Comparison of ENCODE assay signal across 11 cellular contexts in genomic region chr10:6071181-6072175, GRCh38. TPM values are rescaled to one million over a fixed set of nuclear protein-coding genes. Genes with fewer than 3 reads are reported as not detected.
A peak's percentile ranks its signal among the peaks of the same experiment; 100 is the strongest.
DNase-seq lines count a peak whose midpoint lies in the region; ATAC-seq and FAIRE-seq lines count a peak whose summit lies in the region.
"Had no signal": no experiment of that assay in that cellular context is flagged by ENCODE, and none has a peak within 500 bp of the region (broad histone marks: within the 10 kb centered on the region; RNA-seq: fewer than 3 reads in every experiment).

No MANE protein-coding gene starts in this region.

- no peak for ATAC-seq in stimulated activated memory B cell treated with anti-CD40 and anti-IgM and Interleukin-4, amounts not matched to agents 10 μg/mL and 1 μg/mL and 100 μg/mL, for 72 hours
- no peak for ATAC-seq in GM18870 (IDR thresholded peaks at IDR 0.05; ENCODE audit: unreplicated experiment)
- ATAC-seq: body of pancreas had no signal

- FAIRE-seq in frontal cortex (lab: Jason Lieb, UNC): no peak

- peak overlapping the region; percentile 94 for H3K27ac Mint-ChIP-seq in activated T-cell treated with anti-CD3 and anti-CD28 coated beads, Interleukin-2, amount 50 U/mL, for 24 hours
- H3K27ac Mint-ChIP-seq in IgD-negative memory B cell: peak overlapping the region; percentile 76 to 98 (median 97)
- H3K27ac Mint-ChIP-seq in stimulated activated memory B cell treated with anti-CD40 and anti-IgM and Interleukin-4, amounts not matched to agents 10 μg/mL and 1 μg/mL and 100 μg/mL, for 72 hours: peak overlapping the region; percentile 99

- DNase-seq in activated T-cell treated with anti-CD3 and anti-CD28 coated beads, Interleukin-2, amount 50 U/mL, for 24 hours: peak; percentile 39
- DNase-seq in activated T-cell treated with anti-CD3 and anti-CD28 coated beads for 4 hours (no peak), DMS53 (lab: John Stamatoyannopoulos, UW) (no peak), frontal cortex (ENCODE audit: low spot score in 2 of 2) (no peak)

- H3K4me3 Mint-ChIP-seq in activated T-cell treated with anti-CD3 and anti-CD28 coated beads, Interleukin-2, amount 50 U/mL, for 24 hours: peak overlapping the region; percentile 73
- peak overlapping the region; percentile 76 to 92 (median 87) for H3K4me3 Mint-ChIP-seq in IgD-negative memory B cell
- peak overlapping the region; percentile 70 for H3K4me3 Mint-ChIP-seq in stimulated activated memory B cell treated with anti-CD40 and anti-IgM and Interleukin-4, amounts not matched to agents 10 μg/mL and 1 μg/mL and 100 μg/mL, for 72 hours

- peak overlapping the region; percentile 2 for H3K27ac ChIP-seq in angular gyrus (ENCODE audit: low read depth, low read length)
- H3K27ac ChIP-seq: body of pancreas, epithelial cell of prostate had no signal

- H3K9me3 Mint-ChIP-seq in activated T-cell treated with anti-CD3 and anti-CD28 coated beads, Interleukin-2, amount 50 U/mL, for 24 hours: no peaks in the 10 kb centered on the region
- H3K9me3 Mint-ChIP-seq in IgD-negative memory B cell: no peaks in the 10 kb centered on the region
- H3K9me3 Mint-ChIP-seq in stimulated activated memory B cell treated with anti-CD40 and anti-IgM and Interleukin-4, amounts not matched to agents 10 μg/mL and 1 μg/mL and 100 μg/mL, for 72 hours: no peaks in the 10 kb centered on the region

- H3K27me3 Mint-ChIP-seq in activated T-cell treated with anti-CD3 and anti-CD28 coated beads, Interleukin-2, amount 50 U/mL, for 24 hours: no peaks in the 10 kb centered on the region
- no peaks in the 10 kb centered on the region for H3K27me3 Mint-ChIP-seq in IgD-negative memory B cell
- H3K27me3 Mint-ChIP-seq in stimulated activated memory B cell treated with anti-CD40 and anti-IgM and Interleukin-4, amounts not matched to agents 10 μg/mL and 1 μg/mL and 100 μg/mL, for 72 hours: no peaks in the 10 kb centered on the region

- peaks cover 98% of the 10 kb centered on the region for H3K4me1 Mint-ChIP-seq in activated T-cell treated with anti-CD3 and anti-CD28 coated beads, Interleukin-2, amount 50 U/mL, for 24 hours (ENCODE audit: low read depth)
- H3K4me1 Mint-ChIP-seq in IgD-negative memory B cell: peaks cover 45 to 66% (median 53%) of the 10 kb centered on the region in 3 donors
- H3K4me1 Mint-ChIP-seq in stimulated activated memory B cell treated with anti-CD40 and anti-IgM and Interleukin-4, amounts not matched to agents 10 μg/mL and 1 μg/mL and 100 μg/mL, for 72 hours: peaks cover 80% of the 10 kb centered on the region

- no peaks in the 10 kb centered on the region for H3K36me3 Mint-ChIP-seq in activated T-cell treated with anti-CD3 and anti-CD28 coated beads, Interleukin-2, amount 50 U/mL, for 24 hours (ENCODE audit: low read depth)
- no peaks in the 10 kb centered on the region for H3K36me3 Mint-ChIP-seq in IgD-negative memory B cell
- peaks cover 6% of the 10 kb centered on the region for H3K36me3 Mint-ChIP-seq in stimulated activated memory B cell treated with anti-CD40 and anti-IgM and Interleukin-4, amounts not matched to agents 10 μg/mL and 1 μg/mL and 100 μg/mL, for 72 hours

RNA-seq across cellular contexts. Expression of gene IL2RA, which starts 9.3 kb away (rescaled TPM):
- 27.2 TPM for polyA plus RNA-seq in IgD-negative memory B cell
- not detected for total RNA-seq in frontal cortex
- polyA plus RNA-seq: AG04450 had no signal

RNA-seq across cellular contexts. Expression of gene RBM17, which starts 17.4 kb away (rescaled TPM):
- 118 TPM for polyA plus RNA-seq in IgD-negative memory B cell
- 31.8 TPM for total RNA-seq in frontal cortex
